In the genomic region with DNA sequence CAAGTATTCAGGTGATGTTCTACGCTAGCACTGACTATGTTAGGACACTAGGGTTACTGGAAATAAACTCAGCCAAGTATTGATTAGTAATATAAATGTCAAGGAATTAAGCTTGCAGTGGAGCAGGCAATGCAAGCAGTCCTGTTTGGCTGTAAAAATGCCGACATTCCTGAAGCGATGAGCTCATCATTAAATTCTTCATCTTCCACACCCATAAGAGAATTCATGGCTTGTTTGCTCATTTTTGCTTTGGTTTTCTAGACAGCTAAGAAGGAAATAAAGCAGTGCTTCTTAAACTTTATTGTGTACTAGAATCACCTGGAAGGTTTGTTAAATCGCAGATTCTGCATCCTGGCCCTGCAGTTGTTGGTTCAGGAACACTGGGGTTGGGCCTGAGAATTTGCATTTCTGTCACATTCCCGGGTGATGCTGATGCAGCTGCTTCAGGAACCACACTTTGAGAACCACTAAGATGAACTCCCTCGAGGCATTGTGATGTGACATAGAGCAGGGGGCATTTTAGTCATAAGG, we compare ENCODE assay signal across 10 cellular contexts. TPM values are rescaled to one million over a fixed set of nuclear protein-coding genes. Genes with fewer than 3 reads are reported as not detected.
A peak's percentile ranks its signal among the peaks of the same experiment; 100 is the strongest.
DNase-seq lines count a peak whose midpoint lies in the region; ATAC-seq, FAIRE-seq and TF ChIP-seq lines count a peak whose summit lies in the region.
"Had no signal": no experiment of that assay in that cellular context is flagged by ENCODE, and none has a peak within 500 bp of the region (broad histone marks: within the 10 kb centered on the region; RNA-seq: fewer than 3 reads in every experiment).

No MANE protein-coding gene starts in this region.

- peak overlapping the region; percentile 93 for H3K27ac Mint-ChIP-seq in astrocyte (ENCODE audit: unreplicated experiment)

- H3K4me3 ChIP-seq in astrocyte (ENCODE audit: insufficient read depth, low read depth, low read length) (peak overlapping the region; percentile 24), gastrocnemius medialis (no peak overlapping the region)

- no peaks in the 10 kb centered on the region for H3K27me3 Mint-ChIP-seq in astrocyte (ENCODE audit: low read depth, unreplicated experiment)

- peak; percentile 80 for FAIRE-seq in astrocyte (lab: Jason Lieb, UNC)

- H3K4me2 ChIP-seq in astrocyte (ENCODE audit: low read length) = peak overlapping the region; percentile 80

- H3K9me3 Mint-ChIP-seq in astrocyte (ENCODE audit: unreplicated experiment) = no peaks in the 10 kb centered on the region

- H3K79me2 ChIP-seq in astrocyte (ENCODE audit: insufficient read depth, low read length) = no peaks in the 10 kb centered on the region

- peak overlapping the region; percentile 44 for H2AFZ ChIP-seq in astrocyte (ENCODE audit: low read depth, low read length)

- in situ Hi-C loops in gastrocnemius medialis (cut with MboI; ENCODE audit: low sequenced_read_pairs in 4 of 4) = no loop called here

- H3K36me3 ChIP-seq in astrocyte (ENCODE audit: insufficient read depth, low read length) (no peaks in the 10 kb centered on the region), gastrocnemius medialis (no peaks in the 10 kb centered on the region)

- H3K9me3 ChIP-seq in astrocyte (ENCODE audit: insufficient read depth, low read depth, low read length) = no peaks in the 10 kb centered on the region
- no peaks in the 10 kb centered on the region for H3K9me3 ChIP-seq in gastrocnemius medialis

- no peak for TF ChIP-seq POLR2A in gastrocnemius medialis (IDR thresholded peaks at IDR 0.05)

- peaks cover 5% of the 10 kb centered on the region for H3K36me3 Mint-ChIP-seq in astrocyte (ENCODE audit: low read depth, unreplicated experiment)

- H4K20me1 ChIP-seq in astrocyte (ENCODE audit: insufficient read depth, low read length) = no peaks in the 10 kb centered on the region

- H3K27ac ChIP-seq in astrocyte (ENCODE audit: low read depth, low read length) (peak overlapping the region; percentile 78), gastrocnemius medialis (peak overlapping the region; percentile 21 to 39 (median 30))

- peaks cover 55% of the 10 kb centered on the region for H3K4me1 Mint-ChIP-seq in astrocyte (ENCODE audit: low read depth, unreplicated experiment)

- TF ChIP-seq CTCF in astrocyte (IDR thresholded peaks at IDR 0.05; ENCODE audit: insufficient read depth, low read depth, low read length) = no peak
- TF ChIP-seq CTCF in gastrocnemius medialis (IDR thresholded peaks at IDR 0.05 in 4 of 5, conservative IDR thresholded peaks at IDR 0.05 in 1 of 5) = no peak

- intact Hi-C loops in left ventricle myocardium superior (cut with micrococcal nuclease) = no loop called here
- intact Hi-C loops in gastrocnemius medialis (cut with DNase I; ENCODE audit: low total_unique reads) = no loop called here

- peak overlapping the region; percentile 45 for H3K9ac ChIP-seq in astrocyte (ENCODE audit: low read length)

- peak; percentile 74 for ATAC-seq in left ventricle myocardium superior
- ATAC-seq in gastrocnemius medialis = peak; percentile 58 to 61
- no peak for ATAC-seq in GM21717 (IDR thresholded peaks at IDR 0.05; ENCODE audit: unreplicated experiment)
- ATAC-seq in GM18873 (IDR thresholded peaks at IDR 0.05; ENCODE audit: low FRiP score, unreplicated experiment) = no peak

- DNase-seq in GM04504 (ENCODE audit: low read depth) (peak; percentile 38), astrocyte (ENCODE audit: low read depth) (peak; percentile 94), left ventricle myocardium superior (no peak), gastrocnemius medialis (no peak), Ammon's horn (ENCODE audit: low spot score) (no peak), HPDE6-E6E7 (ENCODE audit: extremely low spot score) (no peak)
- DNase-seq: activated naive CD4-positive, alpha-beta T cell treated with anti-CD3 and anti-CD28 coated beads, Interleukin-2, amount 50 U/mL, for 16 hours; stimulated activated CD4-positive, alpha-beta T cell treated with anti-CD3 and anti-CD28 coated beads, Interleukin-2, amount 100 ng/mL, for 48 hours had no signal

- H3K4me1 ChIP-seq in astrocyte (ENCODE audit: insufficient read depth, low read length) = peaks cover 43% of the 10 kb centered on the region
- H3K4me1 ChIP-seq in gastrocnemius medialis = no peaks in the 10 kb centered on the region

- H3K4me3 Mint-ChIP-seq in astrocyte (ENCODE audit: unreplicated experiment) = no peak overlapping the region

- H3K27me3 ChIP-seq in astrocyte (ENCODE audit: insufficient read depth, low read length) = no peaks in the 10 kb centered on the region
- no peaks in the 10 kb centered on the region for H3K27me3 ChIP-seq in gastrocnemius medialis

RNA-seq across cellular contexts. Expression of a gene that starts 17.8 kb away (rescaled TPM):
- total RNA-seq in astrocyte (43.0 and 68.7 TPM in 2 replicates), left ventricle myocardium superior (39.6 TPM), gastrocnemius medialis (10 to 100 TPM; 15.4 to 22.8 (median 17.7) TPM)

Comparison
In these comparisons a context has a peak if more than half of its experiments do, and no peak if none do; other contexts are left out.
1. DNase-seq: peak in GM04504 (single experiment) and astrocyte (single experiment); none in left ventricle myocardium superior (single experiment), gastrocnemius medialis (0 of 2), Ammon's horn (single experiment) and HPDE6-E6E7 (single experiment).
2. ATAC-seq: peak in left ventricle myocardium superior (single experiment) and gastrocnemius medialis (2 of 2); none in GM21717 (single experiment) and GM18873 (single experiment).